ENCODE assay signal across 11 cellular contexts in genomic region chrX:101417190-101417589, GRCh38. TPM values are rescaled to one million over a fixed set of nuclear protein-coding genes. Genes with fewer than 3 reads are reported as not detected.
DNase-seq lines count a peak whose midpoint lies in the region; ATAC-seq and TF ChIP-seq lines count a peak whose summit lies in the region.
"Had no signal": no experiment of that assay in that cellular context is flagged by ENCODE, and none has a peak within 500 bp of the region (broad histone marks: within the 10 kb centered on the region; RNA-seq: fewer than 3 reads in every experiment).

No MANE protein-coding gene starts in this region.

- no peaks in the 10 kb centered on the region for H3K9me3 Mint-ChIP-seq in central memory CD8-positive, alpha-beta T cell
- H3K9me3 Mint-ChIP-seq in naive thymus-derived CD8-positive, alpha-beta T cell: no peaks in the 10 kb centered on the region

- H3K27ac Mint-ChIP-seq in central memory CD8-positive, alpha-beta T cell (ENCODE audit: low read depth): peak overlapping the region; percentile 99
- peak overlapping the region; percentile 82 to 99 (median 96) for H3K27ac Mint-ChIP-seq in naive thymus-derived CD8-positive, alpha-beta T cell

- H3K9me3 ChIP-seq in heart left ventricle (no peaks in the 10 kb centered on the region), uterus (no peaks in the 10 kb centered on the region), psoas muscle (no peaks in the 10 kb centered on the region)
- H3K9me3 ChIP-seq: BE2C had no signal

- ATAC-seq in heart left ventricle (no peak), Right ventricle myocardium inferior (no peak), psoas muscle (no peak), GM19455 (IDR thresholded peaks at IDR 0.05; ENCODE audit: unreplicated experiment) (no peak), HG03159 (IDR thresholded peaks at IDR 0.05; ENCODE audit: unreplicated experiment) (no peak)
- ATAC-seq in central memory CD8-positive, alpha-beta T cell (replicated peaks; ENCODE audit: extremely low read depth, poor library complexity, severe bottlenecking): no peak
- ATAC-seq in naive thymus-derived CD8-positive, alpha-beta T cell: no peak

- H3K4me3 ChIP-seq in heart left ventricle (peak overlapping the region in 3 of 12 donors; percentile 70 to 79 (median 78)), uterus (no peak overlapping the region), psoas muscle (no peak overlapping the region)

- H3K27me3 Mint-ChIP-seq in central memory CD8-positive, alpha-beta T cell: no peaks in the 10 kb centered on the region
- H3K27me3 Mint-ChIP-seq in naive thymus-derived CD8-positive, alpha-beta T cell: no peaks in the 10 kb centered on the region

- H3K27ac ChIP-seq in heart left ventricle (peak overlapping the region in 7 of 12 donors; percentile 82 to 97 (median 93)), uterus (peak overlapping the region; percentile 94 to 96), psoas muscle (no peak overlapping the region)

- H3K36me3 ChIP-seq in heart left ventricle: peaks cover 0 to 29% (median 20%) of the 10 kb centered on the region in 9 donors
- no peaks in the 10 kb centered on the region for H3K36me3 ChIP-seq in uterus
- peaks cover 0 to 15% of the 10 kb centered on the region in 2 donors for H3K36me3 ChIP-seq in psoas muscle (ENCODE audit: insufficient read depth in 1 of 2, low read depth in 1 of 2)
- H3K36me3 ChIP-seq: BE2C had no signal

- H3K4me1 ChIP-seq in heart left ventricle (peaks cover 0 to 27% (median 7%) of the 10 kb centered on the region in 12 donors), uterus (peaks cover 0 to 4% of the 10 kb centered on the region in 2 donors), psoas muscle (peaks cover 4% of the 10 kb centered on the region)

- intact Hi-C loops in heart left ventricle (cut with DNase I): loop anchor here (5.0 to 10.0 kb wide), 6 partner anchors 135 to 385 kb away; partner anchors contain the start of gene ARMCX1 (in 6 of the 10)
- intact Hi-C loops in Right ventricle myocardium inferior (cut with DNase I): loop anchor here (2.0 to 10.0 kb wide), 3 partner anchors 135 to 518 kb away; partner anchors contain the start of genes ARMCX1 and ZMAT1
- intact Hi-C loops in uterus (cut with DNase I; ENCODE audit: low total_unique reads): no loop called here
- intact Hi-C loops in psoas muscle (cut with DNase I): loop anchor here (5.0 to 10.0 kb wide), 5 partner anchors 135 to 508 kb away; partner anchors contain the start of gene ARMCX1 (in 1 of the 2)

- 59 to 69% (median 65%) methylated on average over 4 of the region's 4 CpGs for WGBS in heart left ventricle, 4 donors
- WGBS in psoas muscle, 3 donors: 67 to 84% (median 78%) methylated on average over 4 of the region's 4 CpGs

- DNase-seq in heart left ventricle (no peak), Right ventricle myocardium inferior (ENCODE audit: missing footprints) (no peak), uterus (no peak), psoas muscle (no peak)
- no peak for DNase-seq in central memory CD8-positive, alpha-beta T cell (ENCODE audit: low spot score in 2 of 2)
- DNase-seq in naive thymus-derived CD8-positive, alpha-beta T cell: no peak
- DNase-seq: BE2C, MM.1S had no signal

- peaks cover 13% of the 10 kb centered on the region for H3K36me3 Mint-ChIP-seq in central memory CD8-positive, alpha-beta T cell (ENCODE audit: insufficient read depth)
- H3K36me3 Mint-ChIP-seq in naive thymus-derived CD8-positive, alpha-beta T cell: peaks cover 0 to 18% (median 0%) of the 10 kb centered on the region in 3 donors

- peak overlapping the region; percentile 95 for H3K4me3 Mint-ChIP-seq in central memory CD8-positive, alpha-beta T cell
- H3K4me3 Mint-ChIP-seq in naive thymus-derived CD8-positive, alpha-beta T cell: peak overlapping the region; percentile 73 to 95 (median 88)

- peaks cover 30% of the 10 kb centered on the region for H3K4me1 Mint-ChIP-seq in central memory CD8-positive, alpha-beta T cell
- H3K4me1 Mint-ChIP-seq in naive thymus-derived CD8-positive, alpha-beta T cell: peaks cover 16 to 54% (median 50%) of the 10 kb centered on the region in 4 donors

- H3K27me3 ChIP-seq in heart left ventricle (peaks cover 0 to 29% (median 0%) of the 10 kb centered on the region in 9 donors), uterus (no peaks in the 10 kb centered on the region), psoas muscle (ENCODE audit: insufficient read depth in 3 of 3, low read length in 2 of 3) (peaks cover 0 to 16% (median 0%) of the 10 kb centered on the region in 3 donors)
- H3K27me3 ChIP-seq: BE2C had no signal

- TF ChIP-seq CTCF in heart left ventricle (IDR thresholded peaks at IDR 0.05) (no peak), uterus (IDR thresholded peaks at IDR 0.05) (no peak), psoas muscle (IDR thresholded peaks at IDR 0.05) (no peak)

- POLR2A ChIA-PET in naive thymus-derived CD8-positive, alpha-beta T cell (lab: Charles Lee): interaction anchor here (1.2 to 3.5 kb wide), 3 partner anchors 26 to 515 kb away, joined by 3 to 17 read pairs (median 8); partner anchors contain the start of genes RPL36A and ZMAT1

- TF ChIP-seq POLR2A in heart left ventricle (IDR thresholded peaks at IDR 0.05) (no peak), uterus (IDR thresholded peaks at IDR 0.05) (no peak)

RNA-seq across cellular contexts. Expression of gene HNRNPH2, which starts 9.2 kb away (rescaled TPM):
- total RNA-seq in heart left ventricle: 10 to 100 TPM; 36.5 to 71.8 (median 56.8) TPM
- 10 to 100 TPM; 37.0 to 71.9 TPM for polyA plus RNA-seq in heart left ventricle
- 53.5 TPM for total RNA-seq in Right ventricle myocardium inferior
- 10 to 100 TPM; 47.7 to 49.4 TPM for total RNA-seq in naive thymus-derived CD8-positive, alpha-beta T cell
- 10 to 100 TPM; 75.2 to 99.6 (median 86.0) TPM for polyA plus RNA-seq in naive thymus-derived CD8-positive, alpha-beta T cell
- 10 to 100 TPM; 22.0 to 87.2 (median 40.7) TPM for total RNA-seq in uterus
- 100 to 1,000 TPM in 1 of 4 donors, 10 to 100 TPM in 3; 43.7 to 101 (median 67.4) TPM for total RNA-seq in psoas muscle
- polyA plus RNA-seq in psoas muscle: 10 to 100 TPM; 49.1 to 83.3 (median 52.1) TPM

RNA-seq across cellular contexts. Expression of gene GLA, which starts 9.5 kb away (rescaled TPM):
- total RNA-seq in heart left ventricle (10 to 100 TPM in 7 of 9 donors, 1 to 10 TPM in 2; 5.2 to 27.5 (median 11.1) TPM), Right ventricle myocardium inferior (12.6 TPM), uterus (10 to 100 TPM; 13.2 to 30.2 (median 19.2) TPM), psoas muscle (10 to 100 TPM in 3 of 4 donors, 1 to 10 TPM in 1; 5.4 to 15.7 (median 11.3) TPM)
- polyA plus RNA-seq in heart left ventricle (10 to 100 TPM; 16.4 to 19.9 TPM), psoas muscle (10 to 100 TPM; 14.4 to 48.5 (median 24.7) TPM)
- 10 to 100 TPM; 16.9 to 17.9 TPM for total RNA-seq in naive thymus-derived CD8-positive, alpha-beta T cell
- polyA plus RNA-seq in naive thymus-derived CD8-positive, alpha-beta T cell: 10 to 100 TPM; 12.0 to 13.4 (median 13.0) TPM

RNA-seq across cellular contexts. Expression of gene RPL36A, which starts 26.4 kb away (rescaled TPM):
- total RNA-seq in heart left ventricle (100 to 1,000 TPM in 2 of 9 donors, 10 to 100 TPM in 7; 47.8 to 757 (median 69.7) TPM), Right ventricle myocardium inferior (78.1 TPM), uterus (1,000 to 10,000 TPM in 3 of 4 donors, 100 to 1,000 TPM in 1; 279 to 2,120 (median 1,455) TPM), psoas muscle (100 to 1,000 TPM; 102 to 181 (median 132) TPM)
- polyA plus RNA-seq in heart left ventricle (1,000 to 10,000 TPM; 1,215 to 2,246 TPM), psoas muscle (1,000 to 10,000 TPM in 2 of 3 donors, 100 to 1,000 TPM in 1; 848 to 1,450 (median 1,427) TPM)
- 100 to 1,000 TPM; 288 to 318 TPM for total RNA-seq in naive thymus-derived CD8-positive, alpha-beta T cell
- polyA plus RNA-seq in naive thymus-derived CD8-positive, alpha-beta T cell: 1,000 to 10,000 TPM; 2,876 to 3,216 (median 3,107) TPM

RNA-seq across cellular contexts. Expression of gene BTK, which starts 31.2 kb away (rescaled TPM):
- 10 to 100 TPM in 1 of 9 donors, 1 to 10 TPM in 4, under 1 TPM in 4; 0.25 to 18.8 (median 1.6) TPM for total RNA-seq in heart left ventricle
- polyA plus RNA-seq in heart left ventricle: 1 to 10 TPM; 1.4 to 1.5 TPM
- 5.4 TPM for total RNA-seq in Right ventricle myocardium inferior
- total RNA-seq in naive thymus-derived CD8-positive, alpha-beta T cell: 1 to 10 TPM; 5.3 to 9.8 TPM
- under 1 TPM; 0.12 to 0.20 (median 0.14) TPM for polyA plus RNA-seq in naive thymus-derived CD8-positive, alpha-beta T cell
- total RNA-seq in uterus: 1 to 10 TPM; 1.2 to 5.9 (median 2.5) TPM
- 1 to 10 TPM in 3 of 4 donors, under 1 TPM in 1; 0.81 to 2.0 (median 1.3) TPM for total RNA-seq in psoas muscle
- under 1 TPM; 0.27 to 0.47 (median 0.37) TPM for polyA plus RNA-seq in psoas muscle
- total RNA-seq: renal cortical epithelial cell had no signal
